Comparison of ENCODE assay signal across 35 cellular contexts in genomic region chr3:10641760-10642159, GRCh38.
A peak's percentile ranks its signal among the peaks of the same experiment; 100 is the strongest.
DNase-seq lines count a peak whose midpoint lies in the region; ATAC-seq, FAIRE-seq and TF ChIP-seq lines count a peak whose summit lies in the region.
"Had no signal": no experiment of that assay in that cellular context is flagged by ENCODE, and none has a peak within 500 bp of the region (broad histone marks: within the 10 kb centered on the region; RNA-seq: fewer than 3 reads in every experiment).

No MANE protein-coding gene starts in this region.

- CTCF ChIA-PET in HEK293 (lab: Yijun Ruan, JAX) = no interaction called here

- TF ChIP-seq CTCF in HEK293 (tag by site-specific recombination; IDR thresholded peaks at IDR 0.05) (no peak), osteocyte (IDR thresholded peaks at IDR 0.05) (no peak)

- H3K27ac ChIP-seq in HEK293 (ENCODE audit: extremely low read depth, low read depth, low read length) = no peak overlapping the region
- H3K27ac ChIP-seq: 22Rv1; A549; BLaER1; BLaER1 treated with 17β-estradiol and CSF1 and Interleukin-3, amounts not matched to agents 10 nM and 100 nM; C4-2B had no signal

- peaks cover 18% of the 10 kb centered on the region for H3K9me3 Mint-ChIP-seq in osteocyte (ENCODE audit: unreplicated experiment)
- peaks cover 10% of the 10 kb centered on the region for H3K9me3 Mint-ChIP-seq in natural killer cell treated with Interleukin-12 subunit alpha and Interleukin-12 subunit beta and Interleukin-15 and Interleukin-18, amount 100 ng/mL, for 72 hours

- TF ChIP-seq POLR2A in GM12892 (IDR thresholded peaks at IDR 0.05; ENCODE audit: low read depth, low read length) = no peak

- H3K27me3 Mint-ChIP-seq in osteocyte (ENCODE audit: unreplicated experiment) (peaks cover 17% of the 10 kb centered on the region), T-helper 17 cell (peaks cover 4% of the 10 kb centered on the region)
- H3K27me3 Mint-ChIP-seq in natural killer cell treated with Interleukin-12 subunit alpha and Interleukin-12 subunit beta and Interleukin-15 and Interleukin-18, amount 100 ng/mL, for 72 hours = peaks cover 36 to 37% of the 10 kb centered on the region in 2 donors

- H3K4me1 Mint-ChIP-seq in osteocyte (ENCODE audit: unreplicated experiment) = no peaks in the 10 kb centered on the region
- no peaks in the 10 kb centered on the region for H3K4me1 Mint-ChIP-seq in natural killer cell treated with Interleukin-12 subunit alpha and Interleukin-12 subunit beta and Interleukin-15 and Interleukin-18, amount 100 ng/mL, for 72 hours (ENCODE audit: low read depth in 2 of 2)
- H3K4me1 Mint-ChIP-seq in T-helper 17 cell = no peaks in the 10 kb centered on the region
- H3K4me1 Mint-ChIP-seq: B cell; CD14-positive monocyte; CD4-positive, alpha-beta memory T cell; CD4-positive, CD25-positive, alpha-beta regulatory T cell; CD8-positive, alpha-beta memory T cell had no signal

- no peak overlapping the region for H3K4me3 Mint-ChIP-seq in osteocyte (ENCODE audit: unreplicated experiment)
- no peak overlapping the region for H3K4me3 Mint-ChIP-seq in natural killer cell treated with Interleukin-12 subunit alpha and Interleukin-12 subunit beta and Interleukin-15 and Interleukin-18, amount 100 ng/mL, for 72 hours
- no peak overlapping the region for H3K4me3 Mint-ChIP-seq in T-helper 17 cell
- H3K4me3 Mint-ChIP-seq: B cell; CD14-positive monocyte; CD4-positive, alpha-beta memory T cell; CD4-positive, alpha-beta T cell; CD4-positive, CD25-positive, alpha-beta regulatory T cell; CD8-positive, alpha-beta memory T cell; CD8-positive, alpha-beta T cell had no signal

- no peaks in the 10 kb centered on the region for H3K4me1 ChIP-seq in HEK293 (ENCODE audit: control insufficient read depth, insufficient read depth, low read length)
- H3K4me1 ChIP-seq: A549; BE2C; BLaER1; BLaER1 treated with 17β-estradiol and CSF1 and Interleukin-3, amounts not matched to agents 10 nM and 100 nM; Caco-2 had no signal

- POLR2A ChIA-PET in HEK293 (lab: Yijun Ruan, JAX) = no interaction called here

- H3K36me3 Mint-ChIP-seq in osteocyte (ENCODE audit: unreplicated experiment) (no peaks in the 10 kb centered on the region), T-helper 17 cell (ENCODE audit: low read depth) (no peaks in the 10 kb centered on the region)
- peaks cover 9% of the 10 kb centered on the region for H3K36me3 Mint-ChIP-seq in natural killer cell treated with Interleukin-12 subunit alpha and Interleukin-12 subunit beta and Interleukin-15 and Interleukin-18, amount 100 ng/mL, for 72 hours
- H3K36me3 Mint-ChIP-seq: CD14-positive monocyte; CD4-positive, CD25-positive, alpha-beta regulatory T cell; CD8-positive, alpha-beta T cell had no signal

- no peak overlapping the region for H3K27ac Mint-ChIP-seq in osteocyte (ENCODE audit: unreplicated experiment)
- no peak overlapping the region for H3K27ac Mint-ChIP-seq in natural killer cell treated with Interleukin-12 subunit alpha and Interleukin-12 subunit beta and Interleukin-15 and Interleukin-18, amount 100 ng/mL, for 72 hours
- no peak overlapping the region for H3K27ac Mint-ChIP-seq in T-helper 17 cell
- H3K27ac Mint-ChIP-seq: B cell; CD14-positive monocyte; CD4-positive, alpha-beta memory T cell; CD4-positive, alpha-beta T cell; CD4-positive, CD25-positive, alpha-beta regulatory T cell; CD8-positive, alpha-beta memory T cell; CD8-positive, alpha-beta T cell had no signal

- DNase-seq in GM12892 (ENCODE audit: insufficient read length) (no peak), osteocyte (ENCODE audit: extremely low spot score, unreplicated experiment) (peak; percentile 19), T-helper 17 cell (no peak)
- DNase-seq in natural killer cell treated with Interleukin-12 subunit alpha and Interleukin-12 subunit beta and Interleukin-15 and Interleukin-18, amount 100 ng/mL, for 72 hours (ENCODE audit: low spot score) = no peak
- DNase-seq: 8988T; ACHN; AML-193; BE2C; C1 segment of cervical spinal cord; Caco-2; Calu3; CD4-positive, alpha-beta memory T cell; CD4-positive, alpha-beta T cell; CD4-positive, CD25-positive, alpha-beta regulatory T cell; CD8-positive, alpha-beta memory T cell; CD8-positive, alpha-beta T cell; COR-L47; DMS 273 treated with DMSO at 0.1 percent for 48 hours; DMS153; DMS53; DMS79; DMS79 treated with DMSO at 0.1 percent for 48 hours; DND-41; EL had no signal

- no peak overlapping the region for H3K4me3 ChIP-seq in HEK293 (ENCODE audit: low read depth, low read length)
- H3K4me3 ChIP-seq: A549; BLaER1; BLaER1 treated with 17β-estradiol and CSF1 and Interleukin-3, amounts not matched to agents 10 nM and 100 nM had no signal

- H3K36me3 ChIP-seq in HEK293 (ENCODE audit: control insufficient read depth in 2 of 2, insufficient read depth in 1 of 2, low read length in 2 of 2) = no peaks in the 10 kb centered on the region
- H3K36me3 ChIP-seq: BE2C, BLaER1 had no signal

- FAIRE-seq in GM12892 (lab: Jason Lieb, UNC) = peak; percentile 51
- FAIRE-seq: A204.1, A549, D721Med had no signal

- no peak for ATAC-seq in HG03025 (IDR thresholded peaks at IDR 0.05; ENCODE audit: low FRiP score, unreplicated experiment)
- no peak for ATAC-seq in natural killer cell treated with Interleukin-12 subunit alpha and Interleukin-12 subunit beta and Interleukin-15 and Interleukin-18, amount 100 ng/mL, for 72 hours
- no peak for ATAC-seq in T-helper 17 cell
- ATAC-seq: A549; CD8-positive, alpha-beta T cell had no signal

- peaks cover 4% of the 10 kb centered on the region; the same call in 1 of the 2 replicates for H3K9me3 ChIP-seq in HEK293 (ENCODE audit: control insufficient read depth, insufficient read depth, low read depth, low read length)
- H3K9me3 ChIP-seq in T-helper 17 cell (ENCODE audit: control insufficient read depth, low read length, poor library complexity, severe bottlenecking) = no peaks in the 10 kb centered on the region
- H3K9me3 ChIP-seq: BE2C had no signal

TF ChIP-seq in HEK293, 187 proteins besides CTCF, POLR2A, EP300 and RAD21 (continues in another document):
- no peak for TF ChIP-seq ZNF132 (tag by site-specific recombination; IDR thresholded peaks at IDR 0.05; ENCODE audit: borderline replicate concordance)
- peak; percentile 100 for TF ChIP-seq EGR2 (tag by site-specific recombination; IDR thresholded peaks at IDR 0.05; ENCODE audit: low read depth)
- no peak for TF ChIP-seq KLF10 (tag by site-specific recombination; IDR thresholded peaks at IDR 0.05)
- no peak for TF ChIP-seq ZNF280C (tag by site-specific recombination; IDR thresholded peaks at IDR 0.05)
- no peak for TF ChIP-seq ZNF830 (tag by site-specific recombination; IDR thresholded peaks at IDR 0.05; ENCODE audit: low read depth)
- TF ChIP-seq ZNF366 (tag by site-specific recombination; conservative IDR thresholded peaks at IDR 0.05) = peak; percentile 60; the same call in 1 of the 2 replicates
- no peak for TF ChIP-seq ZNF26 (tag by site-specific recombination; IDR thresholded peaks at IDR 0.05)
- TF ChIP-seq ZNF792 (tag by site-specific recombination; IDR thresholded peaks at IDR 0.05) = no peak
- no peak for TF ChIP-seq RBAK (tag by site-specific recombination; IDR thresholded peaks at IDR 0.05)
- TF ChIP-seq ZNF121 (tag by site-specific recombination; IDR thresholded peaks at IDR 0.05) = no peak
- no peak for TF ChIP-seq ZNF768 (tag by site-specific recombination; IDR thresholded peaks at IDR 0.05)
- TF ChIP-seq ZSCAN30 (tag by site-specific recombination; IDR thresholded peaks at IDR 0.05) = no peak
- TF ChIP-seq ZFHX2 (tag by site-specific recombination; conservative IDR thresholded peaks at IDR 0.05) = peak; percentile 93
- TF ChIP-seq SP7 (tag by site-specific recombination; IDR thresholded peaks at IDR 0.05) = no peak
- TF ChIP-seq ZNF548 (tag by site-specific recombination; IDR thresholded peaks at IDR 0.05) = no peak
- TF ChIP-seq ZNF341 (tag by site-specific recombination; IDR thresholded peaks at IDR 0.05; ENCODE audit: low read depth) = no peak
- no peak for TF ChIP-seq KLF8 (tag by site-specific recombination; IDR thresholded peaks at IDR 0.05)
- no peak for TF ChIP-seq ZNF510 (tag by site-specific recombination; IDR thresholded peaks at IDR 0.05; ENCODE audit: insufficient replicate concordance)
